ENCODE assay signal across 2 cellular contexts in genomic region chr7:55073051-55073511, GRCh38.
TF ChIP-seq lines count a peak whose summit lies in the region.

No MANE protein-coding gene starts in this region.

TF ChIP-seq in liver, 16 proteins besides CTCF, POLR2A, EP300 and RAD21 (continued from another document):
- TF ChIP-seq REST (IDR thresholded peaks at IDR 0.05) (no peak), SP1 (IDR thresholded peaks at IDR 0.05) (no peak), EGR1 (IDR thresholded peaks at IDR 0.05; ENCODE audit: low read depth in 2 of 2) (no peak), YY1 (IDR thresholded peaks at IDR 0.05) (no peak), HNF4G (IDR thresholded peaks at IDR 0.05) (no peak), ZBTB33 (IDR thresholded peaks at IDR 0.05) (no peak), TAF1 (conservative IDR thresholded peaks at IDR 0.05) (no peak), GABPA (IDR thresholded peaks at IDR 0.05 in 1 of 2, conservative IDR thresholded peaks at IDR 0.05 in 1 of 2) (no peak), RXRA (IDR thresholded peaks at IDR 0.05) (no peak), MAX (IDR thresholded peaks at IDR 0.05) (no peak)

TF ChIP-seq in HepG2, 621 proteins besides CTCF, POLR2A, EP300 and RAD21 (continued from another document):
- TF ChIP-seq PREB (CRISPR knock-in tag; IDR thresholded peaks at IDR 0.05) (no peak), GTF3A (CRISPR knock-in tag; conservative IDR thresholded peaks at IDR 0.05) (no peak), ZBTB1 (CRISPR knock-in tag; IDR thresholded peaks at IDR 0.05; ENCODE audit: borderline replicate concordance) (no peak), ZNF234 (CRISPR knock-in tag; conservative IDR thresholded peaks at IDR 0.05) (no peak)
TF ChIP-seq in HepG2: peak in this region for 0.
